In genomic region chr13:75793188-75793567, GRCh38 we compare ENCODE assay signal across 8 cellular contexts.
DNase-seq lines count a peak whose midpoint lies in the region; ATAC-seq, FAIRE-seq and TF ChIP-seq lines count a peak whose summit lies in the region.
"Not testable (repeated sequence)": the region's sequence is repeated elsewhere in the genome, so short reads cannot be mapped to it uniquely, and the experiment has no call there.

No MANE protein-coding gene starts in this region.

- not testable (repeated sequence) for H4K20me1 ChIP-seq in fibroblast of lung (ENCODE audit: control insufficient read depth, extremely low read depth, insufficient read depth, low read length); HepG2 (ENCODE audit: insufficient read depth, low read length)

- peak overlapping the region; percentile 75 to 79 for H3K27ac ChIP-seq in A549
- not testable (repeated sequence) for H3K27ac ChIP-seq in fibroblast of lung (ENCODE audit: insufficient read depth, low read length)
- H3K27ac ChIP-seq in left ventricle myocardium inferior (replicated peaks) = peak overlapping the region; percentile 88
- H3K27ac ChIP-seq in HepG2 (ENCODE audit: extremely low read length, insufficient read depth, low read length) = peak overlapping the region; percentile 86
- peak overlapping the region; percentile 72 for H3K27ac ChIP-seq in mesodermal cell (ENCODE audit: low read depth, low read length, severe bottlenecking)
- peak overlapping the region; percentile 27 for H3K27ac ChIP-seq in trophoblast cell (ENCODE audit: low read depth, low read length)
- H3K27ac ChIP-seq in skeletal muscle tissue (ENCODE audit: low read depth, low read length) = peak overlapping the region; percentile 31

- not testable (repeated sequence) for DNase-seq in A549 (ENCODE audit: low read depth in 1 of 2, low spot score in 1 of 2); WTC11 (ENCODE audit: low spot score); fibroblast of lung (ENCODE audit: low read depth in 2 of 2); left ventricle myocardium inferior; HepG2 (ENCODE audit: low spot score)
- peak in 1 of 2 donors; percentile 39 for DNase-seq in trophoblast cell

- H2BK120ac ChIP-seq in trophoblast cell (ENCODE audit: insufficient read depth, low read length, poor library complexity) = not testable (repeated sequence)

- H3K4me2 ChIP-seq in A549 (peak overlapping the region; percentile 74), fibroblast of lung (ENCODE audit: extremely low read depth, insufficient read depth, low read length) (peak overlapping the region; percentile 18), HepG2 (ENCODE audit: low read depth, low read length) (peak overlapping the region; percentile 62)
- not testable (repeated sequence) for H3K4me2 ChIP-seq in trophoblast cell (ENCODE audit: low read length)

- in situ Hi-C loops in HepG2 (cut with HindIII; ENCODE audit: extremely low pct_ligation_motif_present, low pct_unique_long_range_greater_than_20kb) = loop anchor here (10.0 kb wide), 1 partner anchor 98 kb away; no protein-coding TSS in a partner anchor

- not testable (repeated sequence) for H3K4ac ChIP-seq in trophoblast cell (ENCODE audit: low read depth, low read length)

- TF ChIP-seq POLR2A in A549 (IDR thresholded peaks at IDR 0.05; ENCODE audit: low read length); HepG2 (IDR thresholded peaks at IDR 0.05; ENCODE audit: insufficient read depth in 1 of 2, low read depth in 2 of 2, low read length in 2 of 2): not testable (repeated sequence)

- H3K4me1 ChIP-seq in A549 (peaks cover 63% of the 10 kb centered on the region), fibroblast of lung (ENCODE audit: control insufficient read depth, extremely low read depth, insufficient read depth, low read length) (peaks cover 21% of the 10 kb centered on the region), left ventricle myocardium inferior (peaks cover 64% of the 10 kb centered on the region), HepG2 (ENCODE audit: insufficient read depth, low read length) (peaks cover 79% of the 10 kb centered on the region), trophoblast cell (ENCODE audit: control insufficient read depth in 1 of 2, insufficient read depth in 2 of 2, low read length in 2 of 2) (peaks cover 2 to 14% of the 10 kb centered on the region in 2 experiments), skeletal muscle tissue (ENCODE audit: control insufficient read depth in 3 of 3, insufficient read depth in 3 of 3, low read length in 3 of 3) (peaks cover 36 to 51% (median 40%) of the 10 kb centered on the region in 3 donors)
- not testable (repeated sequence) for H3K4me1 ChIP-seq in mesodermal cell (ENCODE audit: control insufficient read depth, insufficient read depth, low read length, poor library complexity, severe bottlenecking)

- not testable (repeated sequence) for H2AFZ ChIP-seq in fibroblast of lung (ENCODE audit: low read length); HepG2 (ENCODE audit: low read length); trophoblast cell (ENCODE audit: insufficient read depth, low read length, poor library complexity)

- H3K9ac ChIP-seq in fibroblast of lung (ENCODE audit: insufficient read depth, low read length); trophoblast cell (ENCODE audit: low read length); skeletal muscle tissue (ENCODE audit: low read depth in 1 of 3, low read length in 3 of 3): not testable (repeated sequence)
- H3K9ac ChIP-seq in HepG2 (ENCODE audit: insufficient read depth, low read depth, low read length) = peak overlapping the region; percentile 42

- not testable (repeated sequence) for H3K18ac ChIP-seq in trophoblast cell (ENCODE audit: low read length)

- TF ChIP-seq CTCF in A549 (IDR thresholded peaks at IDR 0.05); WTC11 (IDR thresholded peaks at IDR 0.05); fibroblast of lung (conservative IDR thresholded peaks at IDR 0.05 in 1 of 2, IDR thresholded peaks at IDR 0.05 in 1 of 2; ENCODE audit: low read depth in 1 of 2, low read length in 2 of 2); left ventricle myocardium inferior (IDR thresholded peaks at IDR 0.05; ENCODE audit: borderline replicate concordance); HepG2 (CRISPR knock-in tag; IDR thresholded peaks at IDR 0.05): not testable (repeated sequence)

- not testable (repeated sequence) for TF ChIP-seq RAD21 in A549 (conservative IDR thresholded peaks at IDR 0.05 in 1 of 2, IDR thresholded peaks at IDR 0.05 in 1 of 2); HepG2 (CRISPR knock-in tag; IDR thresholded peaks at IDR 0.05)

- not testable (repeated sequence) for H3K27me3 Mint-ChIP-seq in WTC11 (ENCODE audit: low read depth)

- H3K9me3 ChIP-seq in A549; fibroblast of lung (ENCODE audit: control insufficient read depth, insufficient read depth, low read depth, low read length); left ventricle myocardium inferior (replicated peaks); HepG2 (ENCODE audit: low read length); mesodermal cell (ENCODE audit: control insufficient read depth, low read length); trophoblast cell (ENCODE audit: insufficient read depth, low read depth, low read length); skeletal muscle tissue (ENCODE audit: control insufficient read depth in 3 of 3, low read length in 3 of 3): not testable (repeated sequence)

- H3K4me3 Mint-ChIP-seq in WTC11 = not testable (repeated sequence)

- peak overlapping the region; percentile 6 for H4K91ac ChIP-seq in trophoblast cell (ENCODE audit: low read depth, low read length)

- not testable (repeated sequence) for H3K27me3 ChIP-seq in fibroblast of lung (ENCODE audit: control insufficient read depth, insufficient read depth, low read length); left ventricle myocardium inferior (ENCODE audit: low read depth); HepG2 (ENCODE audit: control insufficient read depth in 1 of 2, insufficient read depth in 2 of 2, low read length in 2 of 2); trophoblast cell (ENCODE audit: insufficient read depth, low read length); skeletal muscle tissue (ENCODE audit: control insufficient read depth in 3 of 3, insufficient read depth in 3 of 3, low read length in 3 of 3)

- H3K36me3 Mint-ChIP-seq in WTC11 = not testable (repeated sequence)

- not testable (repeated sequence) for TF ChIP-seq EP300 in A549 (IDR thresholded peaks at IDR 0.05); HepG2 (IDR thresholded peaks at IDR 0.05; ENCODE audit: low read depth in 2 of 2, low read length in 2 of 2); HepG2 (CRISPR knock-in tag; IDR thresholded peaks at IDR 0.05; ENCODE audit: borderline replicate concordance)

- not testable (repeated sequence) for H3K23ac ChIP-seq in trophoblast cell (ENCODE audit: low read length)

- not testable (repeated sequence) for H3K14ac ChIP-seq in trophoblast cell (ENCODE audit: low read length)

- H3K79me2 ChIP-seq in fibroblast of lung (ENCODE audit: control insufficient read depth, insufficient read depth, low read length) = peaks cover 64% of the 10 kb centered on the region
- peaks cover 75% of the 10 kb centered on the region for H3K79me2 ChIP-seq in HepG2 (ENCODE audit: insufficient read depth, low read length)
- H3K79me2 ChIP-seq in trophoblast cell (ENCODE audit: control insufficient read depth, insufficient read depth, low read length, poor library complexity) = not testable (repeated sequence)

- H4K12ac ChIP-seq in trophoblast cell (ENCODE audit: low read depth, low read length) = not testable (repeated sequence)

- not testable (repeated sequence) for FAIRE-seq in A549 (lab: Jason Lieb, UNC); HepG2 (lab: Jason Lieb, UNC)

- H3K9me3 Mint-ChIP-seq in WTC11 = not testable (repeated sequence)

- H4K8ac ChIP-seq in trophoblast cell (ENCODE audit: low read depth, low read length) = peak overlapping the region; percentile 28

- peak overlapping the region; percentile 21; the same call in 1 of the 2 replicates for H3K27ac Mint-ChIP-seq in WTC11

- ATAC-seq in A549, WTC11, HepG2: not testable (repeated sequence)

- not testable (repeated sequence) for H2BK12ac ChIP-seq in trophoblast cell (ENCODE audit: low read length)

- CTCF ChIA-PET in A549 (lab: Yijun Ruan, JAX) = interaction anchor here (5.7 kb wide), 1 partner anchor 97 kb away, joined by 21 read pairs; no protein-coding TSS in a partner anchor
- CTCF ChIA-PET in WTC11 (lab: Charles Lee); HepG2 (lab: Yijun Ruan, JAX; ENCODE audit: low intra/inter-chr PET ratio, low total read pairs): not testable (repeated sequence)

- WGBS in A549 (ENCODE audit: missing lambda C conversion rate) = 34% methylated on average over 8 of the region's 9 CpGs
- 9% methylated on average over 9 of the region's 9 CpGs for WGBS in HepG2 (ENCODE audit: low lambda C conversion rate)
- WGBS in mesodermal cell (ENCODE audit: insufficient coverage in 2 of 2), 2 experiments = 95 to 100% methylated on average over 9 of the region's 9 CpGs
- WGBS in trophoblast cell (ENCODE audit: extremely low coverage, insufficient coverage, insufficient read length) = no CpG with 5 or more reads among the region's 9 CpGs

- not testable (repeated sequence) for H3K4me3 ChIP-seq in A549; fibroblast of lung (replicated peaks in 1 of 4; ENCODE audit: control extremely low read depth in 1 of 4, insufficient read depth in 1 of 4, low read depth in 3 of 4, low read length in 4 of 4); left ventricle myocardium inferior; mesodermal cell (ENCODE audit: extremely low read depth, insufficient read depth, low read length, poor library complexity, severe bottlenecking); trophoblast cell (ENCODE audit: low read depth, low read length)
- H3K4me3 ChIP-seq in HepG2 (replicated peaks in 1 of 3; ENCODE audit: insufficient read depth in 1 of 3, low read depth in 2 of 3, low read length in 3 of 3) (peak overlapping the region in 2 of 3 experiments; percentile 3 to 42; a peak in 2 of 6 replicates), skeletal muscle tissue (ENCODE audit: low read length in 3 of 3) (peak overlapping the region in 1 of 3 donors; percentile 16)

- not testable (repeated sequence) for H3K36me3 ChIP-seq in fibroblast of lung (ENCODE audit: control insufficient read depth, insufficient read depth, low read length); trophoblast cell (ENCODE audit: control insufficient read depth in 1 of 2, insufficient read depth in 2 of 2, low read length in 2 of 2); skeletal muscle tissue (ENCODE audit: control insufficient read depth in 3 of 3, insufficient read depth in 3 of 3, low read length in 3 of 3)
- peaks cover 16% of the 10 kb centered on the region for H3K36me3 ChIP-seq in left ventricle myocardium inferior
- peaks cover 4 to 31% of the 10 kb centered on the region in 2 experiments for H3K36me3 ChIP-seq in HepG2 (replicated peaks in 1 of 2; ENCODE audit: control insufficient read depth in 1 of 2, insufficient read depth in 2 of 2, low read length in 2 of 2)
- peaks cover 11% of the 10 kb centered on the region for H3K36me3 ChIP-seq in mesodermal cell (ENCODE audit: control insufficient read depth, insufficient read depth, low read length)

- intact Hi-C loops in left ventricle myocardium inferior (cut with micrococcal nuclease) = not testable (repeated sequence)
- intact Hi-C loops in HepG2 (cut with micrococcal nuclease; ENCODE audit: unreplicated experiment) = loop anchor here (5.0 kb wide), 1 partner anchor 96 kb away; no protein-coding TSS in a partner anchor

- POLR2A ChIA-PET in A549 (lab: Yijun Ruan, JAX); WTC11 (lab: Charles Lee): not testable (repeated sequence)
- POLR2A ChIA-PET in HepG2 (lab: Yijun Ruan, JAX) = interaction anchor here (6.7 kb wide), 1 partner anchor 31 kb away, joined by 78 read pairs; no protein-coding TSS in a partner anchor

- H2BK5ac ChIP-seq in trophoblast cell (ENCODE audit: low read depth, low read length, poor library complexity) = not testable (repeated sequence)

- BruUV-seq in HepG2 (replicated peaks; lab: Mats Ljungman, UMichigan) = not testable (repeated sequence)

- peaks cover 29% of the 10 kb centered on the region for H3K4me1 Mint-ChIP-seq in WTC11

- not testable (repeated sequence) for H3K79me1 ChIP-seq in trophoblast cell (ENCODE audit: low read length)

- not testable (repeated sequence) for H2AK5ac ChIP-seq in trophoblast cell (ENCODE audit: low read length)
